Comparison of ENCODE assay signal across 1 cellular context in the genomic region with DNA sequence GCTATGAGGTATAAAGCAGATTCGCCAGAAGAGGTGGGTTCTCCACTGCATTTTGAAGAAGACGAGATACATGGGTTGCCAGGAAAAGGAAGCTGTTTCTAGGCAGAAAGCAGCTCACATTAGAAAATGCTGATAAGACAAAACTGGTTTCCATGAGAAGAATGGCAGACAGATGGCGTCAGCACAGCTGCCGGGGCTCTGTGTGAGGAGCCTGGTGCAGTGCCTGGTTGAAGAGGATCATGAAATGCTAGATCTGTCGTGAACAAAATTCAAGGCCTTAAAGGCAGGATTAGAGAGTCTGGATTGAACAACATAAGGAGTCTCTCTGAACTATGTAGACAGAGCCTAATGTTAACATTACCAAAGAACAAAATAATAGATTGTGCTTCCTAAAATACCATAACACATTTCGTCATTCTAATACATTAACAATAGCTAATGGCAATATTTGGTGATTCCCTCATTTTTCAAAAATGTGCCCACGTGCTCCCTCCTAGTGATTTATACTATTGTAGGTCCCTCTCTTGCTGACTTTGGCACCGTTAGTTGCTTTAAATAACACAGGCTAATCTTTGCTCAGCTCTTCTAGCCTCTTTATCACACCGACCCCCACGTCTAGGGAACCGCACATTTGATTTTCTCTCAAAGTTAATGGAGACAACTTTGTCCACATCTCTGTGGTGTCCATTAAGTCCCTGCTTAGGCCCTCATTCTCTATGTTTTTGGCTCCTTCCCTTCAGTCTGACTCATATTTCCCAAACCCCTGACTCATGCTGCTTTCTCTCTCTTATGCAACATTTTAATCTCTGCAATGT.
TF ChIP-seq lines count a peak whose summit lies in the region.

No MANE protein-coding gene starts in this region.

TF ChIP-seq in HepG2, 621 proteins besides CTCF, POLR2A, EP300 and RAD21 (continued from another document):
- TF ChIP-seq, protein P1, sequence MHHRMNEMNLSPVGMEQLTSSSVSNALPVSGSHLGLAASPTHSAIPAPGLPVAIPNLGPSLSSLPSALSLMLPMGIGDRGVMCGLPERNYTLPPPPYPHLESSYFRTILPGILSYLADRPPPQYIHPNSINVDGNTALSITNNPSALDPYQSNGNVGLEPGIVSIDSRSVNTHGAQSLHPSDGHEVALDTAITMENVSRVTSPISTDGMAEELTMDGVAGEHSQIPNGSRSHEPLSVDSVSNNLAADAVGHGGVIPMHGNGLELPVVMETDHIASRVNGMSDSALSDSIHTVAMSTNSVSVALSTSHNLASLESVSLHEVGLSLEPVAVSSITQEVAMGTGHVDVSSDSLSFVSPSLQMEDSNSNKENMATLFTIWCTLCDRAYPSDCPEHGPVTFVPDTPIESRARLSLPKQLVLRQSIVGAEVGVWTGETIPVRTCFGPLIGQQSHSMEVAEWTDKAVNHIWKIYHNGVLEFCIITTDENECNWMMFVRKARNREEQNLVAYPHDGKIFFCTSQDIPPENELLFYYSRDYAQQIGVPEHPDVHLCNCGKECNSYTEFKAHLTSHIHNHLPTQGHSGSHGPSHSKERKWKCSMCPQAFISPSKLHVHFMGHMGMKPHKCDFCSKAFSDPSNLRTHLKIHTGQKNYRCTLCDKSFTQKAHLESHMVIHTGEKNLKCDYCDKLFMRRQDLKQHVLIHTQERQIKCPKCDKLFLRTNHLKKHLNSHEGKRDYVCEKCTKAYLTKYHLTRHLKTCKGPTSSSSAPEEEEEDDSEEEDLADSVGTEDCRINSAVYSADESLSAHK (CRISPR knock-in tag; IDR thresholded peaks at IDR 0.05; ENCODE audit: borderline replicate concordance) = no peak
- TF ChIP-seq MAFF (IDR thresholded peaks at IDR 0.05; ENCODE audit: low read depth, low read length) (peak; percentile 98), SCMH1 (CRISPR knock-in tag; IDR thresholded peaks at IDR 0.05; ENCODE audit: borderline replicate concordance) (no peak), TGIF2 (CRISPR knock-in tag; IDR thresholded peaks at IDR 0.05) (no peak)
